In the genomic region with DNA sequence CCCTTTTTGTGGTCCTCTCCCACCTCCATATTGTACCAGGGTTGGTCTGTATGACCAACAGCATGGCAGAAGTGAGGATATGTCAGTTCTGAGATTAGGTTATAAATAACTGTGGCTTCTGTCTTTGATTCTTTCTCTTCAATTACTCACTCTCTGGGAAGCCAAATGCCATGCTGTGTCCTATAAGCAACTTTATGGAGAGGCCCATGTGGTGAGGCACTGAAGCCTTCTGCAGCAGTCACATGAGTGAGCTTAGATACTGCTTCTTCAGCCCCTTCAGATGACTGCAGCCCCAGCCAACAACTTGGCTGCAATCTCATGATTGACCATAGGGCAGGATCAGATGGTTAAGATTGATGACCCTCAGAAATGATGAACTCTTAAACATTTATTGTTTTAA, we compare ENCODE assay signal across 19 cellular contexts.
"Had no signal": no experiment of that assay in that cellular context is flagged by ENCODE, and none has a peak within 500 bp of the region (broad histone marks: within the 10 kb centered on the region; RNA-seq: fewer than 3 reads in every experiment).

No MANE protein-coding gene starts in this region.

- FAIRE-seq: colon had no signal

- ATAC-seq: left lobe of liver; naive thymus-derived CD8-positive, alpha-beta T cell; sciatic nerve had no signal

- H3K27ac ChIP-seq: esophagus squamous epithelium, neutrophil, skin epidermis, stomach, thoracic aorta had no signal

- H3K36me3 ChIP-seq: esophagus squamous epithelium, neutrophil, stomach, thoracic aorta had no signal

- DNase-seq: dermis blood vessel endothelial cell; esophagus squamous epithelium; head of caudate nucleus; hippocampal formation; mammary epithelial cell; naive thymus-derived CD8-positive, alpha-beta T cell; posterior cingulate gyrus; stimulated activated CD4-positive, alpha-beta T cell treated with anti-CD3 and anti-CD28 coated beads, Interleukin-2, amount 100 ng/mL, for 24 hours; stimulated activated CD4-positive, alpha-beta T cell treated with anti-CD3 and anti-CD28 coated beads, Interleukin-4, amount 100 ng/mL, for 4 hours; stimulated activated naive CD4-positive, alpha-beta T cell; stomach; substantia nigra; trophoblast cell had no signal

- H3K4me3 ChIP-seq: esophagus squamous epithelium, skin epidermis, stomach, thoracic aorta had no signal

- H3K9me3 ChIP-seq: esophagus squamous epithelium, neutrophil, stomach, thoracic aorta had no signal

- H3K27me3 ChIP-seq: esophagus squamous epithelium, neutrophil, stomach had no signal
